ENCODE assay signal across 17 cellular contexts in genomic region chr3:125072310-125072709, GRCh38. TPM values are rescaled to one million over a fixed set of nuclear protein-coding genes. Genes with fewer than 3 reads are reported as not detected.
DNase-seq lines count a peak whose midpoint lies in the region; ATAC-seq and TF ChIP-seq lines count a peak whose summit lies in the region.
"Had no signal": no experiment of that assay in that cellular context is flagged by ENCODE, and none has a peak within 500 bp of the region (broad histone marks: within the 10 kb centered on the region; RNA-seq: fewer than 3 reads in every experiment).

No MANE protein-coding gene starts in this region.

- no peak for TF ChIP-seq CTCF in AG10803 (conservative IDR thresholded peaks at IDR 0.05; ENCODE audit: low read length)
- TF ChIP-seq CTCF in HFFc6 (IDR thresholded peaks at IDR 0.05), result no peak
- no peak for TF ChIP-seq CTCF in Caco-2 (IDR thresholded peaks at IDR 0.05; ENCODE audit: insufficient read depth in 1 of 2, low read depth in 1 of 2, low read length in 1 of 2, severe bottlenecking in 1 of 2, unreplicated experiment in 1 of 2)

- POLR2A ChIA-PET in Caco-2 (lab: Charles Lee), result no interaction called here

- H3K9me3 ChIP-seq in Caco-2, result no peaks in the 10 kb centered on the region
- H3K9me3 ChIP-seq: lower lobe of right lung, uterus had no signal

- peak overlapping the region; percentile 48 for H3K27ac Mint-ChIP-seq in HFFc6
- no peak overlapping the region for H3K27ac Mint-ChIP-seq in Caco-2 (ENCODE audit: unreplicated experiment)
- H3K27ac Mint-ChIP-seq: activated naive CD4-positive, alpha-beta T cell treated with anti-CD3 and anti-CD28 coated beads, Interleukin-2, amount 50 U/mL, for 24 hours; natural killer cell treated with Interleukin-12 subunit alpha and Interleukin-12 subunit beta and Interleukin-15 and Interleukin-18, amount 100 ng/mL, for 72 hours; stimulated activated naive CD8-positive, alpha-beta T cell treated with anti-CD3 and anti-CD28 coated beads, Interleukin-15, amount 100 ng/mL, for 72 hours had no signal

- CTCF ChIA-PET in Caco-2 (lab: Charles Lee), result no interaction called here

- peaks cover 4% of the 10 kb centered on the region for H3K4me1 ChIP-seq in Caco-2
- H3K4me1 ChIP-seq: lower lobe of right lung, uterus had no signal

- in situ Hi-C loops in SK-MEL-5 (cut with HindIII; ENCODE audit: low pct_unique_long_range_greater_than_20kb, low sequenced_read_pairs), result no loop called here

- H3K4me3 ChIP-seq in AG10803 (ENCODE audit: low read length) (no peak overlapping the region), Caco-2 (ENCODE audit: low read depth, low read length) (no peak overlapping the region)
- H3K4me3 ChIP-seq: lower lobe of right lung, uterus had no signal

- H3K4me3 Mint-ChIP-seq in HFFc6 (no peak overlapping the region), Caco-2 (ENCODE audit: unreplicated experiment) (no peak overlapping the region)
- H3K4me3 Mint-ChIP-seq: activated naive CD4-positive, alpha-beta T cell treated with anti-CD3 and anti-CD28 coated beads, Interleukin-2, amount 50 U/mL, for 24 hours; natural killer cell treated with Interleukin-12 subunit alpha and Interleukin-12 subunit beta and Interleukin-15 and Interleukin-18, amount 100 ng/mL, for 72 hours; stimulated activated naive CD8-positive, alpha-beta T cell treated with anti-CD3 and anti-CD28 coated beads, Interleukin-15, amount 100 ng/mL, for 72 hours had no signal

- BruUV-seq in Caco-2 (replicated peaks; lab: Mats Ljungman, UMichigan), result no TSS peak

- no peak for ATAC-seq in HG02938 (IDR thresholded peaks at IDR 0.05; ENCODE audit: unreplicated experiment)
- ATAC-seq: natural killer cell treated with Interleukin-12 subunit alpha and Interleukin-12 subunit beta and Interleukin-15 and Interleukin-18, amount 100 ng/mL, for 72 hours; stimulated activated naive CD8-positive, alpha-beta T cell treated with anti-CD3 and anti-CD28 coated beads, Interleukin-15, amount 100 ng/mL, for 72 hours had no signal

- H3K9me3 Mint-ChIP-seq in HFFc6, result no peaks in the 10 kb centered on the region
- peaks cover 7% of the 10 kb centered on the region for H3K9me3 Mint-ChIP-seq in Caco-2 (ENCODE audit: unreplicated experiment)
- H3K9me3 Mint-ChIP-seq: activated naive CD4-positive, alpha-beta T cell treated with anti-CD3 and anti-CD28 coated beads, Interleukin-2, amount 50 U/mL, for 24 hours; natural killer cell treated with Interleukin-12 subunit alpha and Interleukin-12 subunit beta and Interleukin-15 and Interleukin-18, amount 100 ng/mL, for 72 hours; stimulated activated naive CD8-positive, alpha-beta T cell treated with anti-CD3 and anti-CD28 coated beads, Interleukin-15, amount 100 ng/mL, for 72 hours had no signal

- H3K27me3 ChIP-seq in Caco-2 (replicated peaks; ENCODE audit: control insufficient read depth, insufficient read depth, low read length), result no peaks in the 10 kb centered on the region
- H3K27me3 ChIP-seq: uterus had no signal

- H3K4me1 Mint-ChIP-seq in HFFc6 (ENCODE audit: low read depth) (peaks cover 32% of the 10 kb centered on the region), Caco-2 (ENCODE audit: low read depth, unreplicated experiment) (peaks cover 27% of the 10 kb centered on the region)

- intact Hi-C loops in Caco-2 (cut with micrococcal nuclease; ENCODE audit: unreplicated experiment), result no loop called here

- H3K36me3 ChIP-seq in Caco-2 (ENCODE audit: control insufficient read depth, insufficient read depth, low read length), result peaks cover 2% of the 10 kb centered on the region; the same call in 1 of the 2 replicates
- H3K36me3 ChIP-seq: lower lobe of right lung, uterus had no signal

- 0 out of 2 replicates have a peak, but pooled peaks cover 4% of the 10 kb centered on the region for H3K36me3 Mint-ChIP-seq in HFFc6 (ENCODE audit: low read depth)
- H3K36me3 Mint-ChIP-seq in Caco-2 (ENCODE audit: insufficient read depth, unreplicated experiment), result peaks cover 11% of the 10 kb centered on the region
- H3K36me3 Mint-ChIP-seq: activated naive CD4-positive, alpha-beta T cell treated with anti-CD3 and anti-CD28 coated beads, Interleukin-2, amount 50 U/mL, for 24 hours; natural killer cell treated with Interleukin-12 subunit alpha and Interleukin-12 subunit beta and Interleukin-15 and Interleukin-18, amount 100 ng/mL, for 72 hours had no signal

- peaks cover 2% of the 10 kb centered on the region; the same call in 1 of the 2 replicates for H3K27me3 Mint-ChIP-seq in HFFc6 (ENCODE audit: insufficient read depth)
- no peaks in the 10 kb centered on the region for H3K27me3 Mint-ChIP-seq in Caco-2 (ENCODE audit: insufficient read depth, unreplicated experiment)
- H3K27me3 Mint-ChIP-seq: activated naive CD4-positive, alpha-beta T cell treated with anti-CD3 and anti-CD28 coated beads, Interleukin-2, amount 50 U/mL, for 24 hours; natural killer cell treated with Interleukin-12 subunit alpha and Interleukin-12 subunit beta and Interleukin-15 and Interleukin-18, amount 100 ng/mL, for 72 hours had no signal

- DNase-seq in AG10803 (ENCODE audit: low read depth), result peak; percentile 74
- peak; percentile 62 for DNase-seq in HFFc6
- peak; percentile 75 for DNase-seq in SK-MEL-5 (ENCODE audit: low read depth, low spot score)
- peak; percentile 92 for DNase-seq in foreskin melanocyte
- DNase-seq in Caco-2, result no peak
- DNase-seq in central memory CD4-positive, alpha-beta T cell, result no peak
- no peak for DNase-seq in DMS153 treated with DMSO at 0.1 percent for 48 hours (lab: John Stamatoyannopoulos, UW; ENCODE audit: unreplicated experiment)
- DNase-seq: activated CD4-positive, alpha-beta T cell treated with anti-CD3 and anti-CD28 coated beads for 48 hours; lower lobe of right lung; NCI-H2107; SHP77; stimulated activated naive CD8-positive, alpha-beta T cell treated with anti-CD3 and anti-CD28 coated beads, Interleukin-15, amount 100 ng/mL, for 72 hours; T1000; uterus had no signal

RNA-seq across cellular contexts. Expression of gene HEG1, which starts 16.5 kb away (rescaled TPM):
- 100 to 1,000 TPM in 4 of 6 experiments, 10 to 100 TPM in 2; 88.6 to 126 (median 105) TPM for total RNA-seq in HFFc6 (2021; fragmentation: NEBNext Ultra II Directional; extraction: Animal tissue kit (Norgen Biotek cat#: 25700))
- total RNA-seq in SK-MEL-5 (2014; rRNA removed; shearing (Covaris generic)), result 6.3 and 7.7 TPM in 2 replicates
- 20.6 and 23.2 TPM in 2 replicates for polyA plus RNA-seq in SK-MEL-5 (2015; cell fraction: cytosol; rRNA removed)
- polyA plus RNA-seq in SK-MEL-5 (2015; cell fraction: nucleus; rRNA removed), result 4.9 and 5.5 TPM in 2 replicates
- total RNA-seq in Caco-2 (2022), result 51.8 and 69.8 TPM in 2 replicates

Comparison
In these comparisons a context has a peak if more than half of its experiments do, and no peak if none do; other contexts are left out.
1. DNase-seq: peak in AG10803 (single experiment), HFFc6 (single experiment), SK-MEL-5 (single experiment) and foreskin melanocyte (single experiment); none in Caco-2 (0 of 2), central memory CD4-positive, alpha-beta T cell (single experiment) and DMS153 treated with DMSO at 0.1 percent for 48 hours (single experiment).